ENCODE assay signal across 20 cellular contexts in genomic region chr16:1785846-1786170, GRCh38. TPM values are rescaled to one million over a fixed set of nuclear protein-coding genes. Genes with fewer than 3 reads are reported as not detected.
A peak's percentile ranks its signal among the peaks of the same experiment; 100 is the strongest.
DNase-seq lines count a peak whose midpoint lies in the region; ATAC-seq and TF ChIP-seq lines count a peak whose summit lies in the region.
"Had no signal": no experiment of that assay in that cellular context is flagged by ENCODE, and none has a peak within 500 bp of the region (broad histone marks: within the 10 kb centered on the region; RNA-seq: fewer than 3 reads in every experiment).

No MANE protein-coding gene starts in this region.

- H3F3A ChIP-seq in Loucy (ENCODE audit: low read depth), result no peaks in the 10 kb centered on the region

- no peak overlapping the region for H2AFZ ChIP-seq in Loucy (ENCODE audit: low read length)

- no peak overlapping the region for H2BK15ac ChIP-seq in mesendoderm (replicated peaks; ENCODE audit: low read depth)

- H3K4me1 Mint-ChIP-seq in neural crest cell, result peaks cover 22% of the 10 kb centered on the region
- H3K4me1 Mint-ChIP-seq in CD8-positive, alpha-beta T cell (ENCODE audit: low read depth), result peaks cover 30% of the 10 kb centered on the region

- H3K4me1 ChIP-seq in Loucy (ENCODE audit: insufficient read depth, low read length, poor library complexity, severe bottlenecking) (no peaks in the 10 kb centered on the region), mesendoderm (ENCODE audit: control insufficient read depth, low read depth, low read length) (no peaks in the 10 kb centered on the region)
- peaks cover 36% of the 10 kb centered on the region for H3K4me1 ChIP-seq in CD8-positive, alpha-beta T cell (ENCODE audit: insufficient read depth, low read length)
- H3K4me1 ChIP-seq: SJCRH30 had no signal

- peaks cover 5% of the 10 kb centered on the region for H3K36me3 Mint-ChIP-seq in neural crest cell (ENCODE audit: low read depth)
- H3K36me3 Mint-ChIP-seq in CD8-positive, alpha-beta T cell, result peaks cover 41% of the 10 kb centered on the region

- no peaks in the 10 kb centered on the region for H3K9me2 ChIP-seq in Loucy (replicated peaks; ENCODE audit: low read depth, low read length)

- H3K9ac ChIP-seq in Loucy (ENCODE audit: low read depth, low read length, poor library complexity, severe bottlenecking) (no peak overlapping the region), mesendoderm (ENCODE audit: low read length) (no peak overlapping the region)

- H3K36me3 ChIP-seq in Loucy (ENCODE audit: insufficient read depth, low read length) (no peaks in the 10 kb centered on the region), mesendoderm (ENCODE audit: control insufficient read depth, insufficient read depth, low read length) (peaks cover 2% of the 10 kb centered on the region)
- peaks cover 17% of the 10 kb centered on the region for H3K36me3 ChIP-seq in CD8-positive, alpha-beta T cell (ENCODE audit: insufficient read depth, low read length)

- no peaks in the 10 kb centered on the region for H3K9me3 Mint-ChIP-seq in neural crest cell
- H3K9me3 Mint-ChIP-seq in CD8-positive, alpha-beta T cell, result no peaks in the 10 kb centered on the region
- H3K9me3 Mint-ChIP-seq: H9 had no signal

- peak overlapping the region; percentile 34 for H3K4me3 Mint-ChIP-seq in neural crest cell
- no peak overlapping the region for H3K4me3 Mint-ChIP-seq in CD8-positive, alpha-beta T cell

- intact Hi-C loops in left ventricle myocardium superior (cut with micrococcal nuclease) (no loop called here), Right ventricle myocardium superior (cut with DNase I) (no loop called here)
- intact Hi-C loops in CD8-positive, alpha-beta T cell (cut with DNase I, micrococcal nuclease), result loop anchor here in 1 of 2 experiments (10.0 kb wide), 1 partner anchor 729 kb away; the partner anchor contains the start of gene ATP6V0C

- no peak for TF ChIP-seq CTCF in Loucy (conservative IDR thresholded peaks at IDR 0.05; ENCODE audit: low read length)
- no peak for TF ChIP-seq CTCF in neural crest cell (conservative IDR thresholded peaks at IDR 0.05)
- TF ChIP-seq CTCF in CD8-positive, alpha-beta T cell (IDR thresholded peaks at IDR 0.05), result no peak

- H3K27me3 ChIP-seq in Loucy (ENCODE audit: insufficient read depth, low read length, poor library complexity, severe bottlenecking) (no peaks in the 10 kb centered on the region), mesendoderm (ENCODE audit: insufficient read depth, low read length, poor library complexity) (no peaks in the 10 kb centered on the region)
- H3K27me3 ChIP-seq in CD8-positive, alpha-beta T cell (ENCODE audit: insufficient read depth, low read length), result no peaks in the 10 kb centered on the region
- H3K27me3 ChIP-seq: SJCRH30 had no signal

- no peak overlapping the region for H3K27ac ChIP-seq in CD8-positive, alpha-beta T cell (ENCODE audit: low read depth, low read length)
- no peak overlapping the region for H3K27ac ChIP-seq in mesendoderm (ENCODE audit: low read depth, low read length)
- H3K27ac ChIP-seq: SJCRH30 had no signal

- no peaks in the 10 kb centered on the region for H3K9me3 ChIP-seq in Loucy (ENCODE audit: insufficient read depth, low read depth, low read length)
- H3K9me3 ChIP-seq in CD8-positive, alpha-beta T cell (ENCODE audit: low read length), result no peaks in the 10 kb centered on the region
- H3K9me3 ChIP-seq: SJCRH30 had no signal

- DNase-seq in left ventricle myocardium superior (peak; percentile 27), Right ventricle myocardium superior (no peak), neural crest cell (ENCODE audit: low read depth, low spot score) (no peak), mesendoderm (no peak)
- no peak for DNase-seq in CD8-positive, alpha-beta T cell
- DNase-seq: ACHN, C1 segment of cervical spinal cord, COR-L47, KG1, MV-4-11, NCI-H1417 treated with DMSO at 0.1 percent for 48 hours, NCI-H187 treated with DMSO at 0.1 percent for 48 hours, NCI-H226, NCI-H524, NCI-H82, RPMI8226 had no signal

- H3K18ac ChIP-seq in mesendoderm (ENCODE audit: low read length), result no peak overlapping the region

- H3K56ac ChIP-seq in mesendoderm (ENCODE audit: low read length), result no peak overlapping the region

- H3K79me2 ChIP-seq in Loucy (ENCODE audit: insufficient read depth, low read length) (peaks cover 46% of the 10 kb centered on the region), mesendoderm (ENCODE audit: control insufficient read depth, insufficient read depth, low read length) (peaks cover 22% of the 10 kb centered on the region)

- CTCF ChIA-PET in CD8-positive, alpha-beta T cell (lab: Charles Lee), result interaction anchor here (0.7 kb wide), 1 partner anchor 11 kb away, joined by 3 read pairs; no protein-coding TSS in a partner anchor

- no peak overlapping the region for H3K4me3 ChIP-seq in Loucy (ENCODE audit: low read length, poor library complexity, severe bottlenecking)
- H3K4me3 ChIP-seq in CD8-positive, alpha-beta T cell (ENCODE audit: low read depth, low read length), result no peak overlapping the region
- H3K4me3 ChIP-seq in mesendoderm (ENCODE audit: low read length), result no peak overlapping the region
- H3K4me3 ChIP-seq: SJCRH30 had no signal

- no peak overlapping the region for H2BK5ac ChIP-seq in mesendoderm (ENCODE audit: low read length)

- H3K27ac Mint-ChIP-seq in neural crest cell (ENCODE audit: unreplicated experiment), result no peak overlapping the region
- no peak overlapping the region for H3K27ac Mint-ChIP-seq in CD8-positive, alpha-beta T cell
- H3K27ac Mint-ChIP-seq: H9 had no signal

- H4K8ac ChIP-seq in mesendoderm (ENCODE audit: low read depth, low read length), result no peak overlapping the region

- WGBS in mesendoderm (ENCODE audit: extremely low coverage, insufficient coverage, low lambda C conversion rate), result no CpG with 5 or more reads among the region's 14 CpGs

- H3K79me1 ChIP-seq in mesendoderm (ENCODE audit: low read length), result peaks cover 13% of the 10 kb centered on the region

- peaks cover 4% of the 10 kb centered on the region for H3K27me3 Mint-ChIP-seq in neural crest cell (ENCODE audit: low read depth)
- no peaks in the 10 kb centered on the region for H3K27me3 Mint-ChIP-seq in CD8-positive, alpha-beta T cell (ENCODE audit: low read depth)

- ATAC-seq in left ventricle myocardium superior (no peak), Right ventricle myocardium superior (ENCODE audit: poor library complexity) (no peak), GM19397 (IDR thresholded peaks at IDR 0.05; ENCODE audit: unreplicated experiment) (no peak)
- no peak for ATAC-seq in CD8-positive, alpha-beta T cell

- POLR2A ChIA-PET in CD8-positive, alpha-beta T cell (lab: Charles Lee), result no interaction called here

- H3K4ac ChIP-seq in mesendoderm (ENCODE audit: low read depth, low read length), result no peak overlapping the region

- H3K4me2 ChIP-seq in Loucy (ENCODE audit: low read depth, low read length, poor library complexity, severe bottlenecking), result peak overlapping the region; percentile 27
- no peak overlapping the region for H3K4me2 ChIP-seq in mesendoderm (ENCODE audit: low read length)

- no peak overlapping the region for H3K23ac ChIP-seq in mesendoderm (ENCODE audit: low read length)

- H2AK5ac ChIP-seq in mesendoderm (ENCODE audit: low read length), result no peak overlapping the region

- H4K5ac ChIP-seq in mesendoderm (ENCODE audit: low read length), result no peak overlapping the region

- H2BK120ac ChIP-seq in mesendoderm (ENCODE audit: low read depth, low read length), result no peak overlapping the region

- peaks cover 4% of the 10 kb centered on the region for H4K20me1 ChIP-seq in Loucy (ENCODE audit: insufficient read depth, low read length, poor library complexity, severe bottlenecking)

RNA-seq across cellular contexts. Expression of gene NUBP2, which starts 3.0 kb away (rescaled TPM):
- total RNA-seq in left ventricle myocardium superior (36.6 TPM), Right ventricle myocardium superior (34.8 TPM), neural crest cell (71.0 and 73.8 TPM in 2 replicates)
- 10 to 100 TPM; 33.1 to 39.2 TPM for total RNA-seq in CD8-positive, alpha-beta T cell
- 54.8 TPM for polyA plus RNA-seq in mesendoderm (2013, experiment 1 of 2)
- polyA plus RNA-seq in mesendoderm (2013, experiment 2 of 2), result 55.5 TPM

RNA-seq across cellular contexts. Expression of gene SPSB3, which starts 3.4 kb away (rescaled TPM):
- total RNA-seq in left ventricle myocardium superior, result 40.8 TPM
- 37.5 TPM for total RNA-seq in Right ventricle myocardium superior
- total RNA-seq in neural crest cell, result 23.1 and 23.8 TPM in 2 replicates
- 10 to 100 TPM; 70.3 to 72.3 TPM for total RNA-seq in CD8-positive, alpha-beta T cell
- polyA plus RNA-seq in mesendoderm (2013, experiment 1 of 2), result 10.0 TPM
- polyA plus RNA-seq in mesendoderm (2013, experiment 2 of 2), result 9.7 TPM

RNA-seq across cellular contexts. Expression of gene IGFALS, which starts 7.7 kb away (rescaled TPM):
- total RNA-seq in left ventricle myocardium superior (not detected), Right ventricle myocardium superior (0.11 TPM), neural crest cell (0.14 TPM in 1 of 2 replicates, not detected in the other)
- total RNA-seq in CD8-positive, alpha-beta T cell, result 1 to 10 TPM in 1 of 2 experiments, under 1 TPM in 1; 0.62 to 1.2 TPM
- polyA plus RNA-seq in mesendoderm (2013, experiment 1 of 2), result not detected
- polyA plus RNA-seq in mesendoderm (2013, experiment 2 of 2), result not detected
- total RNA-seq: H9, SJCRH30 had no signal

RNA-seq across cellular contexts. Expression of gene MRPS34, which starts 12.9 kb away (rescaled TPM):
- total RNA-seq in left ventricle myocardium superior (85.9 TPM), Right ventricle myocardium superior (91.8 TPM), neural crest cell (135 and 141 TPM in 2 replicates)
- total RNA-seq in CD8-positive, alpha-beta T cell, result 10 to 100 TPM; 18.9 to 21.4 TPM
- 242 TPM for polyA plus RNA-seq in mesendoderm (2013, experiment 1 of 2)
- polyA plus RNA-seq in mesendoderm (2013, experiment 2 of 2), result 246 TPM

RNA-seq across cellular contexts. Expression of gene EME2, which starts 13.2 kb away (rescaled TPM):
- total RNA-seq in left ventricle myocardium superior (8.1 TPM), Right ventricle myocardium superior (7.1 TPM), neural crest cell (36.5 and 37.0 TPM in 2 replicates)
- total RNA-seq in CD8-positive, alpha-beta T cell, result 10 to 100 TPM; 27.5 to 31.7 TPM
- 7.9 TPM for polyA plus RNA-seq in mesendoderm (2013, experiment 1 of 2)
- polyA plus RNA-seq in mesendoderm (2013, experiment 2 of 2), result 8.2 TPM
